In the genomic region with DNA sequence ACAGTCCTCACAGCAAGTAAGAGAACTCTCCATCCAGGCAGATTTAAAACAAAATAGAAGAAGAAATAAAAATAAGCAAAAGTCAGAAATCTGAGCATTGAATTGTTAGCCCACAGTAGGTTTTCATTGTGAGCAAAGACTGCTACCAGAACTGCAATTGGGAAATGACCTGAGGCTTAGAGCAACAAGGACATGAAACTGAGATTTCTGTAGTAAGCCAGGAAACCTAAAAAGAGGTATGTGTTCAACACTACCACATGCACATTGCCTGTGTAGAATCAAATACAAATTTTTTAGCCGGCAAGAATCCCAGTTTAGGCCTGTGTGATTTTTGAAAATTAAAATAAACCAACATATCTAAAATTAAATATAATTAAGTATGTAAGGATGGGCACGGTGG, we compare ENCODE assay signal across 25 cellular contexts.
"Had no signal": no experiment of that assay in that cellular context is flagged by ENCODE, and none has a peak within 500 bp of the region (broad histone marks: within the 10 kb centered on the region; RNA-seq: fewer than 3 reads in every experiment).

No MANE protein-coding gene starts in this region.

- H3K79me2 ChIP-seq: hepatocyte had no signal

- H3K4me3 ChIP-seq: colonic mucosa, coronary artery, dorsolateral prefrontal cortex, esophagus muscularis mucosa, esophagus squamous epithelium, gastrocnemius medialis, gastroesophageal sphincter, heart left ventricle, heart right ventricle, hepatocyte had no signal

- H3K36me3 ChIP-seq: colonic mucosa, esophagus muscularis mucosa, esophagus squamous epithelium, gastrocnemius medialis, gastroesophageal sphincter, heart left ventricle, heart right ventricle had no signal

- H3K27me3 ChIP-seq: colonic mucosa, dorsolateral prefrontal cortex, esophagus muscularis mucosa, esophagus squamous epithelium, foreskin keratinocyte, gastrocnemius medialis, gastroesophageal sphincter, heart left ventricle, heart right ventricle, hepatocyte had no signal

- H3K4me1 ChIP-seq: colonic mucosa, esophagus muscularis mucosa, esophagus squamous epithelium, foreskin keratinocyte, gastrocnemius medialis, gastroesophageal sphincter, heart left ventricle, heart right ventricle had no signal

- H3K4me2 ChIP-seq: hepatocyte had no signal

- H3K9me3 ChIP-seq: colonic mucosa, gastrocnemius medialis had no signal

- DNase-seq: colonic mucosa; cortex of kidney; dermis blood vessel endothelial cell; dorsolateral prefrontal cortex; effector CD4-positive, alpha-beta T cell; effector CD8-positive, alpha-beta T cell; effector memory CD4-positive, alpha-beta T cell; effector memory CD8-positive, alpha-beta T cell; endodermal cell; erythroblast; esophagus squamous epithelium; foreskin fibroblast; foreskin keratinocyte; foreskin melanocyte; gastrocnemius medialis; glutamatergic neuron; head of caudate nucleus; heart left ventricle; heart right ventricle had no signal

- ATAC-seq: effector memory CD8-positive, alpha-beta T cell; esophagus mucosa; foreskin keratinocyte; gastrocnemius medialis; gastroesophageal sphincter; heart left ventricle; heart right ventricle had no signal

- H3K27ac ChIP-seq: colonic mucosa, coronary artery, dorsolateral prefrontal cortex, epithelial cell of prostate, esophagus muscularis mucosa, esophagus squamous epithelium, foreskin keratinocyte, gastrocnemius medialis, gastroesophageal sphincter, heart left ventricle, heart right ventricle, hepatocyte had no signal

- H2AFZ ChIP-seq: hepatocyte had no signal
